Comparison of ENCODE assay signal across 22 cellular contexts in the genomic region with DNA sequence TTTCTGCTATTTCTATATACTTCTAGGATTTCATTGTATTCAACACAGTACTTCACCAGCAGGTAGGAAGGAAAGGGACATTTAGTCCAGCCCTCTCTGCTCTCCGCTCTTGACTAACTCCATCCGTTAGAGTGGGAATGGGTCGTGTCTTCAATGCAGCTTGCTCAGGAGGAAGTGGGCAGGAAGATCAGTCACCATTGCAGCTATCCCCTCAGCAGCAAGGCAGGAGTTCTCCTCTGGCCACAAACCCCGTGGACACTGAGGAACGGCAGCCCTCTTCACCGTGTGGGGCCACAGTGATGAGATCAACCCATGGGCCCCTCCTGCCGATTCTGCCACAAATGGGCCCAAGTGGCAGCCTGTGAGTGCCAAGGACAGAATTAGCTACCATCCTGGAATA. TPM values are rescaled to one million over a fixed set of nuclear protein-coding genes. Genes with fewer than 3 reads are reported as not detected.
DNase-seq lines count a peak whose midpoint lies in the region; ATAC-seq, FAIRE-seq and TF ChIP-seq lines count a peak whose summit lies in the region.
"Had no signal": no experiment of that assay in that cellular context is flagged by ENCODE, and none has a peak within 500 bp of the region (broad histone marks: within the 10 kb centered on the region; RNA-seq: fewer than 3 reads in every experiment).

No MANE protein-coding gene starts in this region.

- TF ChIP-seq CTCF in OCI-LY7 (conservative IDR thresholded peaks at IDR 0.05; ENCODE audit: low read length): no peak
- TF ChIP-seq CTCF in WERI-Rb-1 (IDR thresholded peaks at IDR 0.05; ENCODE audit: low read depth, low read length): no peak

- H3K4me1 Mint-ChIP-seq in naive thymus-derived CD4-positive, alpha-beta T cell: peaks cover 35 to 83% (median 75%) of the 10 kb centered on the region in 7 donors
- H3K4me1 Mint-ChIP-seq: brain had no signal

- no peaks in the 10 kb centered on the region for H3K27me3 Mint-ChIP-seq in naive thymus-derived CD4-positive, alpha-beta T cell

- FAIRE-seq in GM12891 (lab: Jason Lieb, UNC): peak; percentile 93
- FAIRE-seq: H1 had no signal

- H2AFZ ChIP-seq in OCI-LY7 (ENCODE audit: low read length): peak overlapping the region; percentile 73

- POLR2A ChIA-PET in OCI-LY7 (lab: Charles Lee): interaction anchor here (0.8 to 4.2 kb wide), 11 partner anchors 8 to 154 kb away, joined by 3 to 19 read pairs (median 4); no protein-coding TSS in a partner anchor
- POLR2A ChIA-PET in naive thymus-derived CD4-positive, alpha-beta T cell (lab: Charles Lee): interaction anchor here (0.8 to 27.7 kb wide), 6 partner anchors 8 to 88 kb away, joined by 3 to 1000 read pairs (median 18); a partner anchor contains a TSS

- peak overlapping the region; percentile 34 for H3K4me2 ChIP-seq in OCI-LY7 (ENCODE audit: low read length)

- BruUV-seq in OCI-LY7 (replicated peaks; lab: Mats Ljungman, UMichigan): no TSS peak

- peak overlapping the region in 8 of 10 donors; percentile 5 to 70 (median 46) for H3K4me3 Mint-ChIP-seq in naive thymus-derived CD4-positive, alpha-beta T cell
- H3K4me3 Mint-ChIP-seq: brain; T-helper 1 cell treated with Interleukin-12 subunit alpha and Interleukin-12 subunit beta and Interleukin-4 antibody, amounts not matched to agents 30 μg/mL and 1 μg/mL, for 36 hours had no signal

- H3K4me1 ChIP-seq in OCI-LY7 (ENCODE audit: insufficient read depth, low read length, poor library complexity, severe bottlenecking): peaks cover 83% of the 10 kb centered on the region
- peaks cover 15 to 57% of the 10 kb centered on the region in 2 donors for H3K4me1 ChIP-seq in naive thymus-derived CD4-positive, alpha-beta T cell (ENCODE audit: control insufficient read depth in 2 of 2, insufficient read depth in 2 of 2, low read length in 2 of 2)

- H3K9me2 ChIP-seq in OCI-LY7 (ENCODE audit: insufficient read depth, low read length): no peaks in the 10 kb centered on the region

- CTCF ChIA-PET in OCI-LY7 (lab: Charles Lee; ENCODE audit: unreplicated experiment): interaction anchor here (1.0 kb wide), 2 partner anchors 33 to 108 kb away, joined by 3 to 5 read pairs; no protein-coding TSS in a partner anchor
- CTCF ChIA-PET in naive thymus-derived CD4-positive, alpha-beta T cell (lab: Charles Lee): interaction anchor here (0.7 to 3.2 kb wide), 8 partner anchors 9 to 94 kb away, joined by 3 to 19 read pairs (median 5); no protein-coding TSS in a partner anchor

- DNase-seq in SIG-M5 treated with dmso at 0.1 percent for 504 hours (lab: John Stamatoyannopoulos, UW; ENCODE audit: unreplicated experiment) (peak; percentile 48), SIG-M5 (lab: John Stamatoyannopoulos, UW) (no peak), GM12891 (ENCODE audit: insufficient read length, low spot score) (no peak), OCI-LY7 (ENCODE audit: low spot score) (no peak), WERI-Rb-1 (no peak), T-helper 2 cell (no peak), NCI-H345 treated with DMSO at 0.1 percent for 48 hours (lab: John Stamatoyannopoulos, UW; ENCODE audit: unreplicated experiment) (no peak)
- no peak for DNase-seq in naive thymus-derived CD4-positive, alpha-beta T cell
- DNase-seq: 8988T; activated CD4-positive, CD25-positive, alpha-beta regulatory T cell; cortex of kidney; DMS79 treated with DMSO at 0.1 percent for 48 hours; NCI-H187; NCI-H345; NK-92 treated with Interleukin-12 subunit alpha and Interleukin-12 subunit beta, amount 100 ng/mL, for 24 hours; stimulated activated CD4-positive, alpha-beta T cell treated with anti-CD3 and anti-CD28 coated beads, Interleukin-4, amount 100 ng/mL, for 1 hour had no signal

- H3K9me3 ChIP-seq in OCI-LY7 (ENCODE audit: low read length) (peaks cover 8% of the 10 kb centered on the region; the same call in 1 of the 2 replicates), WERI-Rb-1 (ENCODE audit: severe bottlenecking) (no peaks in the 10 kb centered on the region)
- no peaks in the 10 kb centered on the region for H3K9me3 ChIP-seq in naive thymus-derived CD4-positive, alpha-beta T cell (ENCODE audit: control insufficient read depth in 2 of 3, low read length in 3 of 3)

- H3K36me3 ChIP-seq in OCI-LY7 (ENCODE audit: insufficient read depth, low read length) (peaks cover 6% of the 10 kb centered on the region; the same call in 1 of the 2 replicates), WERI-Rb-1 (no peaks in the 10 kb centered on the region)
- H3K36me3 ChIP-seq in naive thymus-derived CD4-positive, alpha-beta T cell (ENCODE audit: control insufficient read depth in 2 of 3, insufficient read depth in 3 of 3, low read length in 3 of 3): no peaks in the 10 kb centered on the region

- H4K20me1 ChIP-seq in OCI-LY7 (ENCODE audit: insufficient read depth, low read length): no peaks in the 10 kb centered on the region

- ATAC-seq in naive thymus-derived CD4-positive, alpha-beta T cell: peak; percentile 47

- no peak for TF ChIP-seq POLR2A in GM12891 (IDR thresholded peaks at IDR 0.05; ENCODE audit: low read depth, low read length)

- H3K27ac ChIP-seq in OCI-LY7 (ENCODE audit: low read depth, low read length, poor library complexity, severe bottlenecking) (no peak overlapping the region), WERI-Rb-1 (no peak overlapping the region)
- no peak overlapping the region for H3K27ac ChIP-seq in naive thymus-derived CD4-positive, alpha-beta T cell (ENCODE audit: low read depth, low read length)
- H3K27ac ChIP-seq: C4-2B had no signal

- peak overlapping the region in 8 of 9 donors; percentile 19 to 99 (median 51) for H3K27ac Mint-ChIP-seq in naive thymus-derived CD4-positive, alpha-beta T cell
- H3K27ac Mint-ChIP-seq: brain; T-helper 1 cell treated with Interleukin-12 subunit alpha and Interleukin-12 subunit beta and Interleukin-4 antibody, amounts not matched to agents 30 μg/mL and 1 μg/mL, for 36 hours had no signal

- peaks cover 0 to 10% (median 0%) of the 10 kb centered on the region in 11 donors for H3K9me3 Mint-ChIP-seq in naive thymus-derived CD4-positive, alpha-beta T cell

- intact Hi-C loops in OCI-LY7 (cut with micrococcal nuclease; ENCODE audit: unreplicated experiment): no loop called here
- intact Hi-C loops in naive thymus-derived CD4-positive, alpha-beta T cell (cut with micrococcal nuclease): loop anchor here in 1 of 2 donors (1.0 kb wide), 1 partner anchor 8 kb away; no protein-coding TSS in a partner anchor

- peaks cover 0 to 19% (median 0%) of the 10 kb centered on the region in 5 donors for H3K36me3 Mint-ChIP-seq in naive thymus-derived CD4-positive, alpha-beta T cell
- H3K36me3 Mint-ChIP-seq: brain had no signal

- H3K27me3 ChIP-seq in naive thymus-derived CD4-positive, alpha-beta T cell (ENCODE audit: control insufficient read depth in 2 of 2, insufficient read depth in 2 of 2, low read length in 2 of 2): no peaks in the 10 kb centered on the region
- no peaks in the 10 kb centered on the region for H3K27me3 ChIP-seq in WERI-Rb-1 (ENCODE audit: insufficient read depth, low read depth, severe bottlenecking)

- H3K4me3 ChIP-seq in OCI-LY7 (ENCODE audit: low read depth, low read length, poor library complexity, severe bottlenecking): no peak overlapping the region
- no peak overlapping the region for H3K4me3 ChIP-seq in naive thymus-derived CD4-positive, alpha-beta T cell (ENCODE audit: low read length)
- no peak overlapping the region for H3K4me3 ChIP-seq in WERI-Rb-1 (ENCODE audit: low read depth, low read length)

- no peaks in the 10 kb centered on the region for H3K79me2 ChIP-seq in OCI-LY7 (ENCODE audit: insufficient read depth, low read depth, low read length)

TF ChIP-seq in GM12891, 5 proteins besides CTCF, POLR2A, EP300 and RAD21:
- TF ChIP-seq PAX5 (IDR thresholded peaks at IDR 0.05; ENCODE audit: insufficient read depth, low read length, severe bottlenecking): no peak
- no peak for TF ChIP-seq TAF1 (IDR thresholded peaks at IDR 0.05; ENCODE audit: low read depth, low read length)
- peak; percentile 72 for TF ChIP-seq SPI1 (IDR thresholded peaks at IDR 0.05; ENCODE audit: low read depth, low read length)
- TF ChIP-seq POU2F2 (IDR thresholded peaks at IDR 0.05; ENCODE audit: low read depth, low read length): no peak

RNA-seq across cellular contexts. Expression of a gene that starts 30.2 kb away (rescaled TPM):
- 39.6 TPM for polyA plus RNA-seq in GM12891 (2012; ENCODE audit: low read depth, missing spikeins)
- total RNA-seq in OCI-LY7 (2014; rRNA removed; shearing (Covaris generic)): 90.0 and 108 TPM in 2 replicates
- 161 and 163 TPM in 2 replicates for total RNA-seq in OCI-LY7 (2022)
- total RNA-seq in naive thymus-derived CD4-positive, alpha-beta T cell: 100 to 1,000 TPM; 388 to 548 (median 463) TPM
- polyA plus RNA-seq in naive thymus-derived CD4-positive, alpha-beta T cell: 100 to 1,000 TPM; 258 to 318 TPM
- total RNA-seq: MCF 10A, myocyte had no signal
